Comparison of ENCODE assay signal across 8 cellular contexts in the genomic region with DNA sequence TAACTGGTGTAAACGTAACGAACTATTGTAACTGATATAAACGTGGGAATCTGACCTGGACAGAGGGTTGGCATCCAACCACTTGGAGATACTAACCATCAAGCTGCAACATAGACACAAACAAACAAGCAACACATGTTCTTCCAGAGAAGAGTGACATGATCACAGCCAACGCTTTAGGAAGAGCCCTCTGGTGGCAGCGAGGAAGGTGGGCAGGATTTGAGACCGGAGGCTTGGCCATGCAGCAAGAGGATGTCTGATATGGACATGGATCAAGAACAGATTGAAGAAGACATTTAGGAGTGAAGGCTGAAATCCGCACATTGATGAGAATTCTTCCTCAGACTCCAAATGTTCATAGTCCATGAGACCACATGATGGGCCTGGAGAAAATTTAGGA. TPM values are rescaled to one million over a fixed set of nuclear protein-coding genes. Genes with fewer than 3 reads are reported as not detected.
A peak's percentile ranks its signal among the peaks of the same experiment; 100 is the strongest.
DNase-seq lines count a peak whose midpoint lies in the region; ATAC-seq and TF ChIP-seq lines count a peak whose summit lies in the region.

No MANE protein-coding gene starts in this region.

- H3K79me2 ChIP-seq in GM23248 (ENCODE audit: insufficient read depth): no peaks in the 10 kb centered on the region

- no peak overlapping the region for H3K4me3 ChIP-seq in GM23248
- no peak overlapping the region for H3K4me3 ChIP-seq in fibroblast of villous mesenchyme (ENCODE audit: low read depth, low read length)

- no peaks in the 10 kb centered on the region for H3K9me3 ChIP-seq in GM23248 (ENCODE audit: low read depth)

- no peak overlapping the region for H3K9ac ChIP-seq in GM23248

- peak; percentile 23 for DNase-seq in 8988T
- peak; percentile 77 for DNase-seq in GM23248
- DNase-seq in RPMI7951 (ENCODE audit: low read depth): peak; percentile 66
- DNase-seq in fibroblast of villous mesenchyme (ENCODE audit: low read depth): peak; percentile 66
- DNase-seq in superior temporal gyrus (ENCODE audit: extremely low spot score): peak; percentile 52
- DNase-seq in cortex of kidney (lab: John Stamatoyannopoulos, UW): no peak

- WGBS in GM23248 (ENCODE audit: low coverage in 1 of 2, low lambda C conversion rate in 2 of 2, missing lambda C conversion rate in 2 of 2), 2 experiments: 28 to 30% methylated on average over 7 of the region's 7 CpGs

- no peaks in the 10 kb centered on the region for H3K27me3 ChIP-seq in GM23248 (replicated peaks; ENCODE audit: insufficient read depth)

- TF ChIP-seq CTCF in fibroblast of villous mesenchyme (IDR thresholded peaks at IDR 0.05; ENCODE audit: insufficient read depth, low read depth, low read length): peak; percentile 86

- H3K36me3 ChIP-seq in GM23248 (ENCODE audit: low read depth): no peaks in the 10 kb centered on the region

- no peak overlapping the region for H3K4me2 ChIP-seq in GM23248 (ENCODE audit: unreplicated experiment)

- peaks cover 13% of the 10 kb centered on the region for H3K4me1 ChIP-seq in GM23248 (ENCODE audit: insufficient read depth)

- H2AFZ ChIP-seq in GM23248: 0 out of 2 replicates have a peak overlapping the region, but pooled peaks have one; percentile 12

- in situ Hi-C loops in GM23248 (cut with MboI): no loop called here

- peaks cover 11% of the 10 kb centered on the region for H3F3A ChIP-seq in GM23248 (ENCODE audit: insufficient read depth)

- ATAC-seq in HG03095 (IDR thresholded peaks at IDR 0.05; ENCODE audit: unreplicated experiment): no peak
- ATAC-seq in HG03571 (IDR thresholded peaks at IDR 0.05; ENCODE audit: unreplicated experiment): no peak

- H3K9me2 ChIP-seq in GM23248 (ENCODE audit: insufficient read depth): no peaks in the 10 kb centered on the region

- no peaks in the 10 kb centered on the region for H4K20me1 ChIP-seq in GM23248 (ENCODE audit: insufficient read depth)

- H3K27ac ChIP-seq in GM23248: no peak overlapping the region

RNA-seq across cellular contexts. Expression of a gene that starts 40.3 kb away (rescaled TPM):
- 13.1 and 18.1 TPM in 2 replicates for total RNA-seq in GM23248 (2014; rRNA removed; shearing (Covaris generic))
- polyA plus RNA-seq in GM23248 (2016; fragmentation: Nextera tagmentation; extraction: Ambion mirVana): 12.5 and 14.2 TPM in 2 replicates
- 10.2 and 11.9 TPM in 2 replicates for total RNA-seq in RPMI7951 (2014; rRNA removed; shearing (Covaris generic))
- total RNA-seq in fibroblast of villous mesenchyme: 48.0 and 66.9 TPM in 2 replicates
